Comparison of ENCODE assay signal across 1 cellular context in the genomic region with DNA sequence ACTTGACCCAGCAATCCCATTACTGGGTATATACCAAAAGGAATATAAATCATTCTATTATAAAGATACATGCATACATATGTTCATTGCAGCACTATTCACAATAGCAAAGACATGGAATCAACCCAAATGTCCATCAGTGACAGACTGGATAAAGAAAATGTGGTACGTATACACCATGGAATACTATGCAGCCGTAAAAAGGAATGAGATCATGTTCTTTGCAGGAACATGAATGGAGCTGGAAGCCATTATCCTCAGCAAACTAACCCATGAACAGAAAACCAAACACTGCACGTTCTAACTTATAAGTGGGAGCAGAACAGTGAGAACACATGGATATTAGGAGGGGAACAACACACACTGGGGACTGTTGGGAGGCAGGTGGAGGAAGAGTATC. TPM values are rescaled to one million over a fixed set of nuclear protein-coding genes. Genes with fewer than 3 reads are reported as not detected.
"Had no signal": no experiment of that assay in that cellular context is flagged by ENCODE, and none has a peak within 500 bp of the region (broad histone marks: within the 10 kb centered on the region; RNA-seq: fewer than 3 reads in every experiment).

No MANE protein-coding gene starts in this region.

RNA-seq across cellular contexts. Expression of gene DEFB108B, which starts 3.8 kb away (rescaled TPM):
- total RNA-seq: G401 had no signal

RNA-seq across cellular contexts. Expression of gene DEFB131B, which starts 49.0 kb away (rescaled TPM):
- total RNA-seq: G401 had no signal
